9 cellular contexts compared by ENCODE assay signal in genomic region chr15:59313703-59314332, GRCh38. TPM values are rescaled to one million over a fixed set of nuclear protein-coding genes. Genes with fewer than 3 reads are reported as not detected.
DNase-seq lines count a peak whose midpoint lies in the region; ATAC-seq and TF ChIP-seq lines count a peak whose summit lies in the region.
"Had no signal": no experiment of that assay in that cellular context is flagged by ENCODE, and none has a peak within 500 bp of the region (broad histone marks: within the 10 kb centered on the region; RNA-seq: fewer than 3 reads in every experiment).

No MANE protein-coding gene starts in this region.

- H3K36me3 ChIP-seq in spleen = no peaks in the 10 kb centered on the region

- no peak overlapping the region for H3K4me3 Mint-ChIP-seq in stimulated activated memory B cell treated with anti-CD40 and anti-IgM and Interleukin-4, amounts not matched to agents 10 μg/mL and 1 μg/mL and 100 μg/mL, for 72 hours
- H3K4me3 Mint-ChIP-seq: stimulated activated naive CD8-positive, alpha-beta T cell treated with anti-CD3 and anti-CD28 coated beads, Interleukin-15, Interleukin-2, amounts not matched to agents 100 ng/mL and 50 ng/mL, for 24 hours had no signal

- 69 to 83% (median 81%) methylated on average over 5 to 6 of the region's 6 CpGs for WGBS in spleen, 5 donors

- H3K4me1 Mint-ChIP-seq in stimulated activated memory B cell treated with anti-CD40 and anti-IgM and Interleukin-4, amounts not matched to agents 10 μg/mL and 1 μg/mL and 100 μg/mL, for 72 hours = peaks cover 72% of the 10 kb centered on the region

- H3K27me3 ChIP-seq in spleen (replicated peaks in 1 of 7) = no peaks in the 10 kb centered on the region

- peaks cover 11 to 63% (median 32%) of the 10 kb centered on the region in 6 donors for H3K4me1 ChIP-seq in spleen

- H3K27ac Mint-ChIP-seq in stimulated activated memory B cell treated with anti-CD40 and anti-IgM and Interleukin-4, amounts not matched to agents 10 μg/mL and 1 μg/mL and 100 μg/mL, for 72 hours = peak overlapping the region; percentile 70
- H3K27ac Mint-ChIP-seq: stimulated activated naive CD8-positive, alpha-beta T cell treated with anti-CD3 and anti-CD28 coated beads, Interleukin-15, Interleukin-2, amounts not matched to agents 100 ng/mL and 50 ng/mL, for 24 hours had no signal

- H3K27ac ChIP-seq in spleen = no peak overlapping the region

- intact Hi-C loops in spleen (cut with DNase I; ENCODE audit: low total_unique reads) = no loop called here

- H3K9me3 ChIP-seq in spleen = no peaks in the 10 kb centered on the region

- H3K4me3 ChIP-seq in fibroblast of the aortic adventitia (ENCODE audit: low read depth, low read length) (no peak overlapping the region), spleen (no peak overlapping the region)

- H3K9me3 Mint-ChIP-seq in stimulated activated memory B cell treated with anti-CD40 and anti-IgM and Interleukin-4, amounts not matched to agents 10 μg/mL and 1 μg/mL and 100 μg/mL, for 72 hours = no peaks in the 10 kb centered on the region
- H3K9me3 Mint-ChIP-seq: stimulated activated naive CD8-positive, alpha-beta T cell treated with anti-CD3 and anti-CD28 coated beads, Interleukin-15, Interleukin-2, amounts not matched to agents 100 ng/mL and 50 ng/mL, for 24 hours had no signal

- DNase-seq in NCI-H226 (peak; percentile 32), fibroblast of the aortic adventitia (ENCODE audit: low read depth) (peak; percentile 71), D341Med (ENCODE audit: low spot score) (no peak), islet precursor cell (no peak), spleen (no peak)

- no peak for TF ChIP-seq POLR2A in spleen (IDR thresholded peaks at IDR 0.05)

- ATAC-seq in GM18909 (IDR thresholded peaks at IDR 0.05; ENCODE audit: poor library complexity, unreplicated experiment) (peak; percentile 67), HG03060 (IDR thresholded peaks at IDR 0.05; ENCODE audit: low read depth, unreplicated experiment) (peak; percentile 69)
- peak; percentile 88 for ATAC-seq in stimulated activated memory B cell treated with anti-CD40 and anti-IgM and Interleukin-4, amounts not matched to agents 10 μg/mL and 1 μg/mL and 100 μg/mL, for 72 hours

- H3K27me3 Mint-ChIP-seq in stimulated activated memory B cell treated with anti-CD40 and anti-IgM and Interleukin-4, amounts not matched to agents 10 μg/mL and 1 μg/mL and 100 μg/mL, for 72 hours = no peaks in the 10 kb centered on the region
- H3K27me3 Mint-ChIP-seq: stimulated activated naive CD8-positive, alpha-beta T cell treated with anti-CD3 and anti-CD28 coated beads, Interleukin-15, Interleukin-2, amounts not matched to agents 100 ng/mL and 50 ng/mL, for 24 hours had no signal

- H3K36me3 Mint-ChIP-seq in stimulated activated memory B cell treated with anti-CD40 and anti-IgM and Interleukin-4, amounts not matched to agents 10 μg/mL and 1 μg/mL and 100 μg/mL, for 72 hours = peaks cover 27% of the 10 kb centered on the region

- TF ChIP-seq CTCF in fibroblast of the aortic adventitia (IDR thresholded peaks at IDR 0.05; ENCODE audit: insufficient read depth, low read length) = no peak
- no peak for TF ChIP-seq CTCF in spleen (IDR thresholded peaks at IDR 0.05 in 8 of 11, conservative IDR thresholded peaks at IDR 0.05 in 3 of 11)

RNA-seq across cellular contexts. Expression of gene MYO1E, which starts 58.9 kb away (rescaled TPM):
- total RNA-seq in fibroblast of the aortic adventitia (ENCODE audit: low replicate concordance) (93.5 and 147 TPM in 2 replicates), spleen (100 to 1,000 TPM in 1 of 7 donors, 10 to 100 TPM in 6; 58.4 to 115 (median 87.2) TPM)
- 10 to 100 TPM; 21.3 to 33.7 (median 23.8) TPM for polyA plus RNA-seq in spleen

Comparison
In these comparisons a context has a peak if more than half of its experiments do, and no peak if none do; other contexts are left out.
1. DNase-seq: peak in NCI-H226 (single experiment) and fibroblast of the aortic adventitia (single experiment); none in D341Med (single experiment), islet precursor cell (single experiment) and spleen (single experiment).
2. Peak in every context shown above with its lines, with median percentiles within 50 percentile points of each other: ATAC-seq.